In the genomic region with DNA sequence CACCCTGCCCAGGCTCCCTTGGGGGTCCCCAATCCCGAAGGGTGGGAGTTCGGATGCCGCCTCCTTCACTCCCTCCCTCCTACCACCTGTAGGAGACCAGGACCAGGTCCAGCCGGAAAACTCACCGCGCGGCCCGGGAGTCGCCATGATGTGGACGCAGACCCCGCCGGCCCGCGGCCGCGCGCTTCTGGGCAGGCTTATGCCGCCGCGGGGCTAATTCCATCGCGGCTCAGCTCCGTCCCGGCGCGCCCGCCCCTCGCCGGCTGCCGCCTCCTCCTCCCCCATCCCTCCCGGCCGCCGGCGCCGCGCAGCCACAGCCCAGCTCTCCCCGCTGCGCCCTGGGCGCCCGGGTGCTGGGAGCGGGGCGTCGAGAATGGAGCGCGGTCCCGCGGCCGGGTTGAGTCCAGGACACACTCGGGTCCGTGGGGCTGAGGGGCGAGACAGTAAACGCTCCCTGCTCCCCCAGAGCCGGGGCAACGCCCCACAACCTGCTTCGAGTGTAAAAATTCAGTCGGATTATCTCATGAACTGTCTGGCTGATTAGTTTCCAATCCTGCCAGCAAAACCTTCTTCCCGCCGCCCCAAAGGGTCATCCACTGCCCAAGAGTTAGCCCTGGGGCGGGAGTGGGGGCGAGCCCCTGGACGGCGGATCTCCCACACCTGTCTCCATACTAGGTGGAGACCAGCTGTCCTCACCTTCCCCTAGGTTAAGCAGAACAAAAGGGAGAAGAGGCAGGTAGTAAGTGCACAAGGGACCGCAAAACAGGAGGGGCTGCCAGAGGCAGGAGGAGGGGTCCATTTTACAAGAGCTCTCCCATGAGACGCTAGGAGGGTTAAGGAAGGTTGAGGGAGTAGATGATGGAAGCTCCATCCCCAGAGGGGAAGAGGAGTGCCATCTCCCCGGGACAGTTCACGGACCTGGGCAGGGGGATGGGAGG, we compare ENCODE assay signal across 8 cellular contexts. TPM values are rescaled to one million over a fixed set of nuclear protein-coding genes. Genes with fewer than 3 reads are reported as not detected.
DNase-seq lines count a peak whose midpoint lies in the region; ATAC-seq and TF ChIP-seq lines count a peak whose summit lies in the region.

Gene ANO2, minus strand, starts transcription at position 189 of the 938 bp plus-strand sequence. Its CDS starts 42 bp downstream, at position 147.

- H3K27me3 ChIP-seq in dorsolateral prefrontal cortex: peaks cover 0 to 53% (median 21%) of the 10 kb centered on the region in 45 donors

- peak within 1 kb of the TSS in 57 of 59 donors; percentile 5 to 68 (median 50) for H3K4me3 ChIP-seq in dorsolateral prefrontal cortex

- ATAC-seq in GM21360 (IDR thresholded peaks at IDR 0.05; ENCODE audit: unreplicated experiment) (no peak), HG02678 (IDR thresholded peaks at IDR 0.05; ENCODE audit: unreplicated experiment) (no peak)

- H3K27ac ChIP-seq in dorsolateral prefrontal cortex: no peak within 1 kb of the TSS

- TF ChIP-seq CTCF in dorsolateral prefrontal cortex (IDR thresholded peaks at IDR 0.05 in 54 of 56, conservative IDR thresholded peaks at IDR 0.05 in 2 of 56; ENCODE audit: low read depth in 1 of 56, partially characterized antibody in 56 of 56): no peak

- peak; percentile 10 for DNase-seq in stimulated activated CD4-positive, alpha-beta T cell treated with anti-CD3 and anti-CD28 coated beads, Interleukin-15, amount 100 ng/mL, for 24 hours
- DNase-seq in stimulated activated CD4-positive, alpha-beta T cell treated with anti-CD3 and anti-CD28 coated beads, Interleukin-1b, Interleukin-23, amount 100 ng/mL, for 48 hours: no peak
- no peak for DNase-seq in dorsolateral prefrontal cortex
- DNase-seq in lung microvascular endothelial cell (ENCODE audit: low read depth in 2 of 2): no peak
- DNase-seq in activated gamma-delta T cell treated with Interleukin-2 at 50 U/mL for 16 hours: no peak
- DNase-seq in stimulated activated CD4-positive, alpha-beta T cell treated with anti-CD3 and anti-CD28 coated beads, Interleukin-2, amount 100 ng/mL, for 24 hours: no peak

- intact Hi-C loops in dorsolateral prefrontal cortex (cut with DNase I): no loop called here

RNA-seq across cellular contexts. Expression of gene ANO2, which starts in this region (rescaled TPM):
- total RNA-seq in dorsolateral prefrontal cortex: 10 to 100 TPM in 39 of 120 experiments, 1 to 10 TPM in 81; 1.6 to 23.8 (median 8.3) TPM
- 14.4 and 84.1 TPM in 2 replicates for total RNA-seq in lung microvascular endothelial cell
